ENCODE assay signal across 11 cellular contexts in the genomic region with DNA sequence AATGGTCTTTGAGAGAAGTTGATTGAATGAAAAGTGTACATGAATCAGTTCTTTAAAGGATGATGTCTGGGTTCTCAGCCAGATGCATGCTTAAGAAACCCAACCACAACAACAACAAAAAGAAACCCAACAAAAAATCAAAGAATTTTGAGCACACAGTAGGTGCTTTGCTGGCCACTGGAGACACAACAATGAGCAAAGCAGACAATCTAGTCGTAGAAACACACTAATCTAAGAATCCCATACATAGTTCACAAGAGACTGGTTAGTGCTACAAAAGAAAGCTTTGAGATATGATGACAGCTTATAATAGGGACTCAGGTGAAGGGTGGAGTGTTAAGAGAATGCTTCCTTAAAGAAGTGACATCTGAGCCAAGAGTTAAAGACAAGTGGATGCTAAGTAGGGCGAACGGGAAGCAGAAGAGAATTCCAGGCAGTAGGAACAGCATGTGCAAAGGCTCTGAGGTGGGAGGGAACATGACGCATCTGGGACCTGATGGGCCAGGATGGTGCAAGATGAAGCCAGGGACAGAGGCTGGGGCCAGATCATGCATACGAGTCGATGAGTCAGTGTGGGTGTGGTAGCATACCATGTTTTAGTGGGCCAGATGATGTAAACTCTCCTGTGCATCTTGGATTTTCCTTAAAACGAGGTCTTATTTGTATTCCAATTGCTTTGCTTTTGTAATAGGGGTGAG. TPM values are rescaled to one million over a fixed set of nuclear protein-coding genes. Genes with fewer than 3 reads are reported as not detected.
DNase-seq lines count a peak whose midpoint lies in the region; ATAC-seq, FAIRE-seq and TF ChIP-seq lines count a peak whose summit lies in the region.
"Had no signal": no experiment of that assay in that cellular context is flagged by ENCODE, and none has a peak within 500 bp of the region (broad histone marks: within the 10 kb centered on the region; RNA-seq: fewer than 3 reads in every experiment).

No MANE protein-coding gene starts in this region.

- no peak for TF ChIP-seq RAD21 in K562 (CRISPR knock-in tag; conservative IDR thresholded peaks at IDR 0.05 in 1 of 2, IDR thresholded peaks at IDR 0.05 in 1 of 2)

- no peak overlapping the region for H3K9ac ChIP-seq in K562 (ENCODE audit: insufficient read depth in 1 of 2, low read depth in 2 of 2, low read length in 2 of 2)

- WGBS in K562 (ENCODE audit: insufficient coverage, low coverage, missing lambda C conversion rate) = 1% methylated on average over 7 of the region's 7 CpGs
- 65 to 75% methylated on average over 7 of the region's 7 CpGs for WGBS in lung, 2 donors
- WGBS in tibial nerve, 2 donors = 68 to 69% methylated on average over 7 of the region's 7 CpGs

- H3K9me1 ChIP-seq in K562 (ENCODE audit: control insufficient read depth, insufficient read depth, low read length) = no peaks in the 10 kb centered on the region

- no peak overlapping the region for H3K27ac ChIP-seq in K562 (ENCODE audit: extremely low read depth, low read depth, low read length)
- H3K27ac ChIP-seq in lung (ENCODE audit: low read depth in 1 of 2, low read length in 1 of 2) = no peak overlapping the region
- H3K27ac ChIP-seq in tibial nerve = no peak overlapping the region

- H3K4me2 ChIP-seq in K562 (ENCODE audit: insufficient read depth, low read length) = no peak overlapping the region

- no peaks in the 10 kb centered on the region for H4K20me1 ChIP-seq in K562 (replicated peaks; ENCODE audit: control insufficient read depth, insufficient read depth, low read length)

- in situ Hi-C loops in K562 (cut with MboI) = no loop called here

- TF ChIP-seq CTCF in BJ (IDR thresholded peaks at IDR 0.05; ENCODE audit: insufficient read depth, low read depth, low read length) = no peak
- TF ChIP-seq CTCF in K562 (IDR thresholded peaks at IDR 0.05 in 2 of 3, conservative IDR thresholded peaks at IDR 0.05 in 1 of 3; ENCODE audit: insufficient read depth in 2 of 3, low read depth in 1 of 3, low read length in 3 of 3) = no peak
- no peak for TF ChIP-seq CTCF in lung (IDR thresholded peaks at IDR 0.05; ENCODE audit: control extremely low read depth, extremely low read depth)
- TF ChIP-seq CTCF in tibial nerve (IDR thresholded peaks at IDR 0.05) = no peak

- H3K36me3 ChIP-seq in BJ (ENCODE audit: control insufficient read depth, insufficient read depth, low read length) (no peaks in the 10 kb centered on the region), K562 (ENCODE audit: control insufficient read depth, insufficient read depth, low read length) (no peaks in the 10 kb centered on the region), lung (ENCODE audit: control insufficient read depth in 2 of 2, insufficient read depth in 2 of 2, low read length in 2 of 2) (no peaks in the 10 kb centered on the region), tibial nerve (no peaks in the 10 kb centered on the region)

- no peaks in the 10 kb centered on the region for H3K9me3 ChIP-seq in K562 (replicated peaks; ENCODE audit: control insufficient read depth, insufficient read depth, low read depth, low read length)
- no peaks in the 10 kb centered on the region for H3K9me3 ChIP-seq in lung (ENCODE audit: control insufficient read depth in 2 of 2, insufficient read depth in 1 of 2, low read length in 1 of 2)
- no peaks in the 10 kb centered on the region for H3K9me3 ChIP-seq in tibial nerve

- TF ChIP-seq POLR2A in K562 (conservative IDR thresholded peaks at IDR 0.05) = no peak
- TF ChIP-seq POLR2A in tibial nerve (IDR thresholded peaks at IDR 0.05) = no peak

- H3K4me1 ChIP-seq in K562 (replicated peaks in 1 of 2; ENCODE audit: control insufficient read depth in 2 of 2, insufficient read depth in 2 of 2, low read length in 2 of 2) (peaks cover 8 to 9% of the 10 kb centered on the region in 2 experiments; a peak in 4 of 5 replicates), lung (ENCODE audit: control insufficient read depth in 2 of 2, insufficient read depth in 2 of 2, low read length in 2 of 2) (peaks cover 0 to 3% of the 10 kb centered on the region in 2 donors), tibial nerve (peaks cover 0 to 26% (median 3%) of the 10 kb centered on the region in 4 donors)

- ATAC-seq in K562 = peak; percentile 80
- peak; percentile 55 for ATAC-seq in lung (ENCODE audit: insufficient read depth, low FRiP score)
- ATAC-seq: naive thymus-derived CD4-positive, alpha-beta T cell had no signal

- no peaks in the 10 kb centered on the region for H3K79me2 ChIP-seq in K562 (ENCODE audit: control insufficient read depth, insufficient read depth, low read length)

- BruUV-seq in K562 (replicated peaks; lab: Mats Ljungman, UMichigan) = no TSS peak

- H3K27me3 ChIP-seq in BJ (ENCODE audit: control insufficient read depth, insufficient read depth, low read length) (no peaks in the 10 kb centered on the region), K562 (ENCODE audit: control insufficient read depth in 2 of 2, insufficient read depth in 2 of 2, low read length in 2 of 2) (no peaks in the 10 kb centered on the region), lung (ENCODE audit: control insufficient read depth, insufficient read depth) (no peaks in the 10 kb centered on the region), tibial nerve (no peaks in the 10 kb centered on the region)

- POLR2A ChIA-PET in BJ (lab: Charles Lee) = no interaction called here
- POLR2A ChIA-PET in K562 (lab: Yijun Ruan, JAX) = interaction anchor here (0.6 kb wide), 1 partner anchor 819 kb away, joined by 3 read pairs; no protein-coding TSS in a partner anchor

- FAIRE-seq in K562 (lab: Jason Lieb, UNC) = peak; percentile 71

- H3K4me3 ChIP-seq in BJ (ENCODE audit: low read depth, low read length) (no peak overlapping the region), K562 (no peak overlapping the region), lung (no peak overlapping the region), tibial nerve (no peak overlapping the region)

- TF ChIP-seq EP300 in K562 (IDR thresholded peaks at IDR 0.05; ENCODE audit: low read length) = peak; percentile 48; the same call in 1 of the 2 replicates
- no peak for TF ChIP-seq EP300 in tibial nerve (IDR thresholded peaks at IDR 0.05)

- peak; percentile 55 for DNase-seq in BJ (ENCODE audit: low read depth)
- DNase-seq in HT-29 (ENCODE audit: low spot score) = peak; percentile 31
- DNase-seq in K562 (ENCODE audit: extremely low read depth in 1 of 4, low spot score in 3 of 4) = peak; percentile 57 to 69 (median 64)
- DNase-seq in lung (ENCODE audit: low spot score) = peak; percentile 56
- DNase-seq in activated CD4-positive, alpha-beta T cell treated with anti-CD3 and anti-CD28 coated beads for 1 hour = no peak
- no peak for DNase-seq in Kasumi-1 (lab: John Stamatoyannopoulos, UW)
- no peak for DNase-seq in tibial nerve (ENCODE audit: low spot score in 2 of 2)
- no peak for DNase-seq in foreskin melanocyte
- DNase-seq: activated gamma-delta T cell treated with Interleukin-2 at 50 U/mL for 16 hours; naive thymus-derived CD4-positive, alpha-beta T cell; stimulated activated CD4-positive, alpha-beta T cell treated with anti-CD3 and anti-CD28 coated beads, Interleukin-2, amount 100 ng/mL, for 24 hours had no signal

- CTCF ChIA-PET in BJ (lab: Yijun Ruan, JAX) (no interaction called here), K562 (lab: Yijun Ruan, JAX; ENCODE audit: low intra/inter-chr PET ratio) (no interaction called here)

- intact Hi-C loops in K562 (cut with micrococcal nuclease) = no loop called here

- no peak overlapping the region for H2AFZ ChIP-seq in K562 (ENCODE audit: low read depth, low read length)

RNA-seq across cellular contexts. Expression of a gene that starts 4.6 kb away (rescaled TPM):
- polyA plus RNA-seq in BJ (2011; rRNA removed) (5.7 and 12.8 TPM in 2 replicates), K562 (2011; rRNA removed) (14.2 and 17.2 TPM in 2 replicates), K562 (2014; fragmentation: Illumina TruSeq; extraction: Trizol) (21.7 and 33.6 TPM in 2 replicates), K562 (2014; fragmentation: Nextera tagmentation; extraction: Ambion mirVana) (under 1 TPM; 0.15 to 0.45 TPM), K562 (2014; rRNA removed) (27.0 and 29.1 TPM in 2 replicates), lung (10 to 100 TPM; 34.5 to 36.3 TPM)
- polyA minus RNA-seq in BJ (2011; rRNA and poly(A)+ RNA removed) = 8.9 and 9.4 TPM in 2 replicates
- total RNA-seq in HT-29 (2014; rRNA removed; shearing (Covaris generic)) = 109 and 131 TPM in 2 replicates
- total RNA-seq in K562 (2011; cell fraction: chromatin; rRNA removed; ENCODE audit: low replicate concordance) = 70.1 and 194 TPM in 2 replicates
- total RNA-seq in K562 (2011; cell fraction: nucleolus; rRNA removed) = 103 and 109 TPM in 2 replicates
- total RNA-seq in K562 (2011; cell fraction: nucleoplasm; rRNA removed) = 63.5 and 76.8 TPM in 2 replicates
- total RNA-seq in K562 (2014; rRNA removed) (29.2 and 30.4 TPM in 2 replicates), K562 (2014; rRNA removed; fragmentation: Illumina TruSeq; extraction: Trizol) (6.4 and 8.6 TPM in 2 replicates), K562 (2015; rRNA removed; fragmentation: Illumina TruSeq; extraction: Trizol) (12.0 and 13.2 TPM in 2 replicates), K562 (2021) (27.8 and 31.0 TPM in 2 replicates), lung (10 to 100 TPM; 33.8 to 56.3 TPM), tibial nerve (10 to 100 TPM; 10.3 to 22.5 (median 16.9) TPM)
- 8.8 and 22.2 TPM in 2 replicates for polyA plus RNA-seq in K562 (2011; cell fraction: cytosol; rRNA removed)
- polyA plus RNA-seq in K562 (2011; cell fraction: nucleus; rRNA removed) = 107 and 176 TPM in 2 replicates
- polyA plus RNA-seq in K562 (2012) = 15.6 and 30.3 TPM in 2 replicates
- polyA minus RNA-seq in K562 (2011; rRNA and poly(A)+ RNA removed) = 5.7 and 11.0 TPM in 2 replicates
- polyA minus RNA-seq in K562 (2011; cell fraction: cytosol; rRNA and poly(A)+ RNA removed) = 6.4 and 7.5 TPM in 2 replicates
- 23.3 and 26.9 TPM in 2 replicates for polyA minus RNA-seq in K562 (2011; cell fraction: nucleus; rRNA and poly(A)+ RNA removed)

RNA-seq across cellular contexts. Expression of a gene that starts 56.3 kb away (rescaled TPM):
- 0.09 and 0.15 TPM in 2 replicates for polyA plus RNA-seq in BJ (2011; rRNA removed)
- 0.09 TPM in 1 of 2 replicates, not detected in the other for polyA minus RNA-seq in BJ (2011; rRNA and poly(A)+ RNA removed)
- total RNA-seq in HT-29 (2014; rRNA removed; shearing (Covaris generic)) = 0.05 TPM in 1 of 2 replicates, not detected in the other
- total RNA-seq in K562 (2011; cell fraction: chromatin; rRNA removed; ENCODE audit: low replicate concordance) = 2.5 and 7.2 TPM in 2 replicates
- 0.67 and 1.7 TPM in 2 replicates for total RNA-seq in K562 (2011; cell fraction: nucleolus; rRNA removed)
- 1.9 and 3.3 TPM in 2 replicates for total RNA-seq in K562 (2011; cell fraction: nucleoplasm; rRNA removed)
- total RNA-seq in K562 (2014; rRNA removed) = 0.49 and 1.0 TPM in 2 replicates
- total RNA-seq in K562 (2014; rRNA removed; fragmentation: Illumina TruSeq; extraction: Trizol) = 1.4 and 1.6 TPM in 2 replicates
- total RNA-seq in K562 (2015; rRNA removed; fragmentation: Illumina TruSeq; extraction: Trizol) = 1.1 and 1.4 TPM in 2 replicates
- total RNA-seq in K562 (2021) = 0.74 and 0.75 TPM in 2 replicates
- 0.78 and 0.91 TPM in 2 replicates for polyA plus RNA-seq in K562 (2011; rRNA removed)
- polyA plus RNA-seq in K562 (2011; cell fraction: cytosol; rRNA removed) = 0.10 and 0.24 TPM in 2 replicates
- 0.88 and 1.1 TPM in 2 replicates for polyA plus RNA-seq in K562 (2011; cell fraction: nucleus; rRNA removed)
- 0.25 and 1.00 TPM in 2 replicates for polyA plus RNA-seq in K562 (2012)
- 0.33 and 0.65 TPM in 2 replicates for polyA plus RNA-seq in K562 (2014; fragmentation: Illumina TruSeq; extraction: Trizol)
- polyA plus RNA-seq in K562 (2014; fragmentation: Nextera tagmentation; extraction: Ambion mirVana) = under 1 TPM; 0.03 to 0.25 TPM
- 0.38 and 0.94 TPM in 2 replicates for polyA plus RNA-seq in K562 (2014; rRNA removed)
- polyA minus RNA-seq in K562 (2011; rRNA and poly(A)+ RNA removed) = 3.4 and 5.4 TPM in 2 replicates
- 1.3 and 2.1 TPM in 2 replicates for polyA minus RNA-seq in K562 (2011; cell fraction: cytosol; rRNA and poly(A)+ RNA removed)
- 0.81 and 1.6 TPM in 2 replicates for polyA minus RNA-seq in K562 (2011; cell fraction: nucleus; rRNA and poly(A)+ RNA removed)
- under 1 TPM; 0.37 to 0.97 TPM for total RNA-seq in lung
- under 1 TPM; 0.08 to 0.14 TPM for polyA plus RNA-seq in lung
- total RNA-seq in tibial nerve = 1 to 10 TPM in 2 of 4 donors, under 1 TPM in 2; 0.78 to 1.5 (median 1.2) TPM

Comparison
In these comparisons a context has a peak if more than half of its experiments do, and no peak if none do; other contexts are left out.
1. DNase-seq: peak in BJ (single experiment), HT-29 (single experiment), K562 (4 of 4) and lung (single experiment); none in activated CD4-positive, alpha-beta T cell treated with anti-CD3 and anti-CD28 coated beads for 1 hour (single experiment), Kasumi-1 (0 of 2), tibial nerve (0 of 2) and foreskin melanocyte (single experiment).